Comparison of ENCODE assay signal across 17 cellular contexts in genomic region chr11:69959461-69959860, GRCh38.
DNase-seq lines count a peak whose midpoint lies in the region; ATAC-seq and TF ChIP-seq lines count a peak whose summit lies in the region.
"Had no signal": no experiment of that assay in that cellular context is flagged by ENCODE, and none has a peak within 500 bp of the region (broad histone marks: within the 10 kb centered on the region; RNA-seq: fewer than 3 reads in every experiment).

No MANE protein-coding gene starts in this region.

- H2BK15ac ChIP-seq in mesenchymal stem cell (ENCODE audit: low read depth, poor library complexity, severe bottlenecking) (peak overlapping the region; percentile 60), neuronal stem cell (ENCODE audit: low read length) (peak overlapping the region; percentile 33)

- no peaks in the 10 kb centered on the region for H3K79me1 ChIP-seq in mesenchymal stem cell (replicated peaks; ENCODE audit: low read length, poor library complexity, severe bottlenecking)
- no peaks in the 10 kb centered on the region for H3K79me1 ChIP-seq in neuronal stem cell (ENCODE audit: low read depth, low read length)

- H2BK12ac ChIP-seq in mesenchymal stem cell (ENCODE audit: low read length in 2 of 2) (peak overlapping the region in 1 of 2 experiments; percentile 7), neuronal stem cell (ENCODE audit: low read length) (no peak overlapping the region)

- H3K27ac ChIP-seq in mesenchymal stem cell (ENCODE audit: low read length, poor library complexity, severe bottlenecking) (no peak overlapping the region), neuronal stem cell (replicated peaks; ENCODE audit: low read length) (no peak overlapping the region)
- H3K27ac ChIP-seq: 22Rv1, BLaER1, C4-2B had no signal

- H3K18ac ChIP-seq in mesenchymal stem cell (ENCODE audit: low read depth in 1 of 2, low read length in 2 of 2), result no peak overlapping the region
- no peak overlapping the region for H3K18ac ChIP-seq in neuronal stem cell (ENCODE audit: low read length)

- H2BK120ac ChIP-seq in mesenchymal stem cell (ENCODE audit: low read depth, low read length) (no peak overlapping the region), neuronal stem cell (ENCODE audit: low read depth, low read length) (no peak overlapping the region)

- H3K4ac ChIP-seq in mesenchymal stem cell (ENCODE audit: low read depth in 1 of 2, low read length in 2 of 2), result no peak overlapping the region
- no peak overlapping the region for H3K4ac ChIP-seq in neuronal stem cell (ENCODE audit: low read length)

- no peak overlapping the region for H3K4me3 ChIP-seq in mesenchymal stem cell (ENCODE audit: insufficient read depth in 1 of 2, low read depth in 1 of 2, low read length in 2 of 2)
- no peak overlapping the region for H3K4me3 ChIP-seq in neuronal stem cell (ENCODE audit: low read length in 2 of 2)
- no peak overlapping the region for H3K4me3 ChIP-seq in foreskin fibroblast (ENCODE audit: low read depth in 1 of 2, low read length in 2 of 2)
- H3K4me3 ChIP-seq: BLaER1, HAP-1 had no signal

- H2BK5ac ChIP-seq in mesenchymal stem cell (ENCODE audit: low read depth, low read length, poor library complexity, severe bottlenecking) (no peak overlapping the region), neuronal stem cell (ENCODE audit: low read length) (no peak overlapping the region)

- H3K9me3 ChIP-seq in mesenchymal stem cell (ENCODE audit: control insufficient read depth, low read length) (peaks cover 9% of the 10 kb centered on the region), neuronal stem cell (replicated peaks in 1 of 2; ENCODE audit: control insufficient read depth in 2 of 2, insufficient read depth in 1 of 2, low read depth in 1 of 2, low read length in 2 of 2) (peaks cover 0 to 7% of the 10 kb centered on the region in 2 donors)
- H3K9me3 ChIP-seq: Caco-2 had no signal

- no peak for ATAC-seq in left ventricle myocardium superior
- no peak for ATAC-seq in Right ventricle myocardium superior (ENCODE audit: poor library complexity)
- no peak for ATAC-seq in HG03439 (IDR thresholded peaks at IDR 0.05; ENCODE audit: unreplicated experiment)
- ATAC-seq: CD8-positive, alpha-beta T cell had no signal

- H3K9ac ChIP-seq in mesenchymal stem cell (ENCODE audit: low read length) (no peak overlapping the region), neuronal stem cell (ENCODE audit: low read depth, low read length, poor library complexity) (no peak overlapping the region)
- H3K9ac ChIP-seq: BLaER1 had no signal

- WGBS in mesenchymal stem cell, result 93% methylated on average over 8 of the region's 8 CpGs
- no CpG with 5 or more reads among the region's 8 CpGs for WGBS in neuronal stem cell (ENCODE audit: extremely low coverage in 2 of 2, insufficient read length in 2 of 2, insufficient replicate concordance in 1 of 2), 2 donors

- intact Hi-C loops in left ventricle myocardium superior (cut with micrococcal nuclease) (no loop called here), Right ventricle myocardium superior (cut with DNase I) (no loop called here)

- H4K91ac ChIP-seq in mesenchymal stem cell (ENCODE audit: low read length) (no peak overlapping the region), neuronal stem cell (ENCODE audit: low read depth, low read length, poor library complexity) (no peak overlapping the region)

- H3K4me2 ChIP-seq in mesenchymal stem cell (ENCODE audit: low read length, poor library complexity, severe bottlenecking) (no peak overlapping the region), neuronal stem cell (ENCODE audit: insufficient read depth, low read length, poor library complexity, severe bottlenecking) (no peak overlapping the region)
- H3K4me2 ChIP-seq: BLaER1 had no signal

- H2AK5ac ChIP-seq in mesenchymal stem cell (ENCODE audit: low read length, severe bottlenecking) (no peak overlapping the region), neuronal stem cell (ENCODE audit: low read depth, low read length) (peak overlapping the region; percentile 53)

- TF ChIP-seq CTCF in foreskin fibroblast (IDR thresholded peaks at IDR 0.05; ENCODE audit: low read depth, low read length), result no peak

- DNase-seq in left ventricle myocardium superior (peak; percentile 9), Right ventricle myocardium superior (no peak), mesenchymal stem cell (no peak), neuronal stem cell (ENCODE audit: low spot score) (no peak), foreskin fibroblast (no peak)
- DNase-seq: Caco-2; CD4-positive, CD25-positive, alpha-beta regulatory T cell; CD8-positive, alpha-beta T cell; DMS153; DND-41; GOT3; HFFc6 had no signal

- H4K8ac ChIP-seq in mesenchymal stem cell (ENCODE audit: low read length) (no peak overlapping the region), neuronal stem cell (ENCODE audit: low read depth, low read length) (no peak overlapping the region)

- no peak overlapping the region for H3K23ac ChIP-seq in mesenchymal stem cell (ENCODE audit: low read length in 2 of 2)
- H3K23ac ChIP-seq in neuronal stem cell (ENCODE audit: low read depth, low read length, poor library complexity), result no peak overlapping the region

- H3K27me3 ChIP-seq in mesenchymal stem cell (ENCODE audit: control insufficient read depth in 1 of 2, insufficient read depth in 1 of 2, low read length in 2 of 2) (peaks cover 26 to 33% of the 10 kb centered on the region in 2 experiments), neuronal stem cell (ENCODE audit: control insufficient read depth in 3 of 3, insufficient read depth in 3 of 3, low read depth in 1 of 3, low read length in 3 of 3) (peaks cover 0 to 3% (median 0%) of the 10 kb centered on the region in 3 experiments)
- H3K27me3 ChIP-seq: BLaER1 had no signal

- H2AFZ ChIP-seq in mesenchymal stem cell (ENCODE audit: low read depth, low read length) (no peak overlapping the region), neuronal stem cell (ENCODE audit: low read length) (no peak overlapping the region)

- H3K36me3 ChIP-seq in mesenchymal stem cell (ENCODE audit: control insufficient read depth in 1 of 2, insufficient read depth in 2 of 2, low read depth in 1 of 2, low read length in 2 of 2), result no peaks in the 10 kb centered on the region
- no peaks in the 10 kb centered on the region for H3K36me3 ChIP-seq in neuronal stem cell (replicated peaks in 1 of 2; ENCODE audit: control insufficient read depth in 2 of 2, insufficient read depth in 2 of 2, low read length in 2 of 2)
- H3K36me3 ChIP-seq: BLaER1, HAP-1 had no signal

- peak overlapping the region in 1 of 2 experiments; percentile 57 for H3K14ac ChIP-seq in mesenchymal stem cell (ENCODE audit: low read length in 2 of 2)
- no peak overlapping the region for H3K14ac ChIP-seq in neuronal stem cell (ENCODE audit: low read length)

- peaks cover 13% of the 10 kb centered on the region for H3K4me1 ChIP-seq in mesenchymal stem cell (ENCODE audit: control insufficient read depth, insufficient read depth, low read depth, low read length)
- H3K4me1 ChIP-seq in neuronal stem cell (ENCODE audit: control insufficient read depth in 2 of 2, insufficient read depth in 1 of 2, low read depth in 1 of 2, low read length in 2 of 2), result peaks cover 0 to 2% of the 10 kb centered on the region in 2 donors
- H3K4me1 ChIP-seq: Caco-2, HAP-1 had no signal
